In the genomic region with DNA sequence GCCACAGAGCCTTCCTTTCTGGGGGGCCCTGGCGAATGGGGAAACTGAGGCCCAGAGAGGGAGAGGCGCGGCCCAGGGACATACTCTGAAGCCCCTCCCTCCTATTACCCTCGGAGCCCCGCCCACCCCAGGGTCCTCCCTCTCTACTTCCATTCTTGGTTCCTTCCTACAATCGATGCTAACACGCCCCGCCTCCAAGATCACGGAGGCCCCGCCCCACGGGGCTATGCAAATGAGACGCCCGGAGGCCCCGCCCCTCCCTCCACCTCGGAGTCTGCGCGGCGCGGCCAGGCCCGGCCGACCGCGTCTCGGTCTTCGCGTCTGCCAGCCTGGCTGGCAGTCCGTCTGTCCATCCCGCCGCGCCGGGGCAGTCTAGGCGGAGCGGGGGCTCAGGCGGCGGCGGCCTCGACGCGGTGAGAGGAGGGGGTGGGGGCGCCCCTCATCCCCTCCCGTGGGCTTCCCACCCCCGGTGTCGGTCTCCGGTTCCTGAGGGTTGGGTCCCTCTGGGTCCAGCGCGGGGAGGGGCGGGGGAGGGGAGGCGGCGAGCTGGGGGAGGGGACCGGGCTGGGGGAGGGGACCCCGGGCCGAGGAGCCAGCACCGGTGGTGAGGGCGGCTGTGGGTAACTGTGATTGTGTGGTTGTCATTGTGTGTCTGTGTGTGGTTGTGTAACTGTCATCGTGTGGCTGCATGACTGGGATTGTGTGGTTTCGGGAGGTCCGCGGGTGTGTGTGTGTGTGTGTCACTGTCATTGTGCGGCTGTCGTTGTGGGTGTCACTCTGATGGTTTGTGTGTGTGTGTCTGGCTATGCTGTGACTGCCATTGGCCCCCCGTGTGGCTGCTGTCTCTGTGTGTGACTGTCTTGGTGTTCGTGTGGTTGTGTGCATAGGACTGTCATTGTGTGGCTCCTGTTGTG, we compare ENCODE assay signal across 8 cellular contexts. TPM values are rescaled to one million over a fixed set of nuclear protein-coding genes. Genes with fewer than 3 reads are reported as not detected.
A peak's percentile ranks its signal among the peaks of the same experiment; 100 is the strongest.
DNase-seq lines count a peak whose midpoint lies in the region; ATAC-seq and TF ChIP-seq lines count a peak whose summit lies in the region.

Gene PLPPR2 (plus strand): TSS at position 273 of the 914 bp plus-strand sequence. CDS start 2,242 bp downstream, outside the sequence.

- H3K4me3 ChIP-seq in trophoblast cell (ENCODE audit: low read depth, low read length) (peak within 1 kb of the TSS; percentile 44), thyroid gland (replicated peaks in 1 of 3) (peak within 1 kb of the TSS in 1 of 3 donors; percentile 72)

- DNase-seq in GM13976 (ENCODE audit: low spot score): peak; percentile 91
- DNase-seq in NCI-H1105 treated with DMSO at 0.1 percent for 48 hours (lab: John Stamatoyannopoulos, UW): peak; percentile 55
- DNase-seq in T-helper 1 cell: peak; percentile 73 to 85 (median 83)
- peak; percentile 97 for DNase-seq in cardiac septum (ENCODE audit: low spot score)
- peak; percentile 88 to 93 for DNase-seq in trophoblast cell
- DNase-seq in thyroid gland: peak; percentile 79 to 81

- H3K9me3 ChIP-seq in trophoblast cell (ENCODE audit: insufficient read depth, low read depth, low read length): peaks cover 6% of the 10 kb centered on the region
- H3K9me3 ChIP-seq in thyroid gland: no peaks in the 10 kb centered on the region

- TF ChIP-seq CTCF in GM13976 (IDR thresholded peaks at IDR 0.05; ENCODE audit: borderline replicate concordance, control extremely low read depth, extremely low read depth, insufficient read depth, missing control alignments) (no peak), thyroid gland (IDR thresholded peaks at IDR 0.05) (no peak)

- no peak within 1 kb of the TSS for H3K9ac ChIP-seq in trophoblast cell (ENCODE audit: low read length)

- no peak within 1 kb of the TSS for H3K18ac ChIP-seq in trophoblast cell (ENCODE audit: low read length)

- H3K4me1 ChIP-seq in trophoblast cell (ENCODE audit: control insufficient read depth in 1 of 2, insufficient read depth in 2 of 2, low read length in 2 of 2): peaks cover 0 to 6% of the 10 kb centered on the region in 2 experiments
- peaks cover 9 to 12% of the 10 kb centered on the region in 2 donors for H3K4me1 ChIP-seq in thyroid gland

- H3K27ac ChIP-seq in adipose tissue (ENCODE audit: low read depth, low read length) (no peak within 1 kb of the TSS), trophoblast cell (ENCODE audit: low read depth, low read length) (no peak within 1 kb of the TSS), thyroid gland (peak within 1 kb of the TSS in 2 of 3 donors; percentile 53 to 61)

- in situ Hi-C loops in GM13976 (cut with MboI; ENCODE audit: low sequenced_read_pairs, unreplicated experiment): no loop called here

- H3K4ac ChIP-seq in trophoblast cell (ENCODE audit: low read depth, low read length): no peak within 1 kb of the TSS

- no peaks in the 10 kb centered on the region for H3K36me3 ChIP-seq in trophoblast cell (ENCODE audit: control insufficient read depth in 1 of 2, insufficient read depth in 2 of 2, low read length in 2 of 2)
- no peaks in the 10 kb centered on the region for H3K36me3 ChIP-seq in thyroid gland

- H2AFZ ChIP-seq in trophoblast cell (ENCODE audit: insufficient read depth, low read length, poor library complexity): no peak within 1 kb of the TSS

- H4K8ac ChIP-seq in trophoblast cell (ENCODE audit: low read depth, low read length): peak within 1 kb of the TSS; percentile 68

- H2AK5ac ChIP-seq in trophoblast cell (ENCODE audit: low read length): no peak within 1 kb of the TSS

- H4K91ac ChIP-seq in trophoblast cell (ENCODE audit: low read depth, low read length): no peak within 1 kb of the TSS

- peak in 1 of 2 donors; percentile 62 for TF ChIP-seq POLR2A in thyroid gland (IDR thresholded peaks at IDR 0.05)

- 3 to 6% (median 4%) methylated on average over 47 to 62 of the region's 62 CpGs for WGBS in adipose tissue, 3 donors
- no CpG with 5 or more reads among the region's 62 CpGs for WGBS in trophoblast cell (ENCODE audit: extremely low coverage, insufficient coverage, insufficient read length)
- 13 to 16% methylated on average over 17 to 22 of the region's 62 CpGs for WGBS in thyroid gland, 2 donors

- H3K79me1 ChIP-seq in trophoblast cell (ENCODE audit: low read length): no peaks in the 10 kb centered on the region

- H3K79me2 ChIP-seq in trophoblast cell (ENCODE audit: control insufficient read depth, insufficient read depth, low read length, poor library complexity): no peaks in the 10 kb centered on the region

- H3K23ac ChIP-seq in trophoblast cell (ENCODE audit: low read length): no peak within 1 kb of the TSS

- H2BK5ac ChIP-seq in trophoblast cell (ENCODE audit: low read depth, low read length, poor library complexity): no peak within 1 kb of the TSS

- H3K4me2 ChIP-seq in trophoblast cell (ENCODE audit: low read length): peak within 1 kb of the TSS; percentile 60

- H2BK120ac ChIP-seq in trophoblast cell (ENCODE audit: insufficient read depth, low read length, poor library complexity): no peak within 1 kb of the TSS

- H3K14ac ChIP-seq in trophoblast cell (ENCODE audit: low read length): no peak within 1 kb of the TSS

- intact Hi-C loops in cardiac septum (cut with DNase I): no loop called here
- intact Hi-C loops in thyroid gland (cut with DNase I): no loop called here

- no peak within 1 kb of the TSS for H2BK12ac ChIP-seq in trophoblast cell (ENCODE audit: low read length)

- H4K12ac ChIP-seq in trophoblast cell (ENCODE audit: low read depth, low read length): no peak within 1 kb of the TSS

- H3K27me3 ChIP-seq in trophoblast cell (ENCODE audit: insufficient read depth, low read length): no peaks in the 10 kb centered on the region
- no peaks in the 10 kb centered on the region for H3K27me3 ChIP-seq in thyroid gland

- ATAC-seq in HG03571 (IDR thresholded peaks at IDR 0.05; ENCODE audit: unreplicated experiment): no peak

RNA-seq across cellular contexts. Expression of gene PLPPR2, which starts in this region (rescaled TPM):
- polyA plus RNA-seq in adipose tissue: 10 to 100 TPM in 2 of 3 donors, 1 to 10 TPM in 1; 5.9 to 18.3 (median 17.9) TPM
- total RNA-seq in cardiac septum (19.3 TPM), thyroid gland (10 to 100 TPM in 1 of 4 donors, 1 to 10 TPM in 3; 6.0 to 18.4 (median 8.9) TPM)
- 3.7 and 3.9 TPM in 2 replicates for polyA plus RNA-seq in trophoblast cell (2013)

Comparison
In these comparisons a context has a peak if more than half of its experiments do, and no peak if none do; other contexts are left out.
1. H3K27ac ChIP-seq: peak in thyroid gland (2 of 3); none in adipose tissue (single experiment) and trophoblast cell (single experiment).
2. Peak in every context shown above with its lines, with median percentiles within 50 percentile points of each other: DNase-seq.